ENCODE assay signal across 2 cellular contexts in the genomic region with DNA sequence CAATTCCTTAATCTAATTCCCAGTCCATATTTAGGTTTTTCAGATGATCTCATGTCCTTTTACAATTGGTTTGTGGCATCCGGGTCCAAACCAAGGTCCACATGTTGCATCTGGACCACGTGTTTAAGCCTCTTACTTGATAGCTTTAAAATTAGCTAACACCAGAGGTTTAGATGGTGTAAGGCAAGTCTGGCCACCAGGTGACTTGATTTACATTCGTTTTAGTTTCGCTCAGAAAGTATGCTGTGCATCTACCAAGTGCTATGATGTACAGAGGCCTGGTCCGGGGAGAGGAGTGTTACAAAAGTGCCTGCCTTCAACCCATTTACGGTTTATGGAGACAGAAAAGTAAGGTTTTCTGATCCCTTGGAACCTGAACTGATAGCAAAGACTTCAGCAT.
TF ChIP-seq lines count a peak whose summit lies in the region.

No MANE protein-coding gene starts in this region.

TF ChIP-seq in GM23338, 12 proteins besides CTCF, POLR2A, EP300 and RAD21 (continued from another document):
- TF ChIP-seq, protein P1, sequence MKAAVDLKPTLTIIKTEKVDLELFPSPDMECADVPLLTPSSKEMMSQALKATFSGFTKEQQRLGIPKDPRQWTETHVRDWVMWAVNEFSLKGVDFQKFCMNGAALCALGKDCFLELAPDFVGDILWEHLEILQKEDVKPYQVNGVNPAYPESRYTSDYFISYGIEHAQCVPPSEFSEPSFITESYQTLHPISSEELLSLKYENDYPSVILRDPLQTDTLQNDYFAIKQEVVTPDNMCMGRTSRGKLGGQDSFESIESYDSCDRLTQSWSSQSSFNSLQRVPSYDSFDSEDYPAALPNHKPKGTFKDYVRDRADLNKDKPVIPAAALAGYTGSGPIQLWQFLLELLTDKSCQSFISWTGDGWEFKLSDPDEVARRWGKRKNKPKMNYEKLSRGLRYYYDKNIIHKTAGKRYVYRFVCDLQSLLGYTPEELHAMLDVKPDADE (IDR thresholded peaks at IDR 0.05): no peak
- TF ChIP-seq STAT1 (IDR thresholded peaks at IDR 0.05; ENCODE audit: unreplicated experiment): no peak
- TF ChIP-seq CREB1 (CRISPR knock-in tag; IDR thresholded peaks at IDR 0.05; ENCODE audit: low read depth): no peak
- TF ChIP-seq, protein P2, sequence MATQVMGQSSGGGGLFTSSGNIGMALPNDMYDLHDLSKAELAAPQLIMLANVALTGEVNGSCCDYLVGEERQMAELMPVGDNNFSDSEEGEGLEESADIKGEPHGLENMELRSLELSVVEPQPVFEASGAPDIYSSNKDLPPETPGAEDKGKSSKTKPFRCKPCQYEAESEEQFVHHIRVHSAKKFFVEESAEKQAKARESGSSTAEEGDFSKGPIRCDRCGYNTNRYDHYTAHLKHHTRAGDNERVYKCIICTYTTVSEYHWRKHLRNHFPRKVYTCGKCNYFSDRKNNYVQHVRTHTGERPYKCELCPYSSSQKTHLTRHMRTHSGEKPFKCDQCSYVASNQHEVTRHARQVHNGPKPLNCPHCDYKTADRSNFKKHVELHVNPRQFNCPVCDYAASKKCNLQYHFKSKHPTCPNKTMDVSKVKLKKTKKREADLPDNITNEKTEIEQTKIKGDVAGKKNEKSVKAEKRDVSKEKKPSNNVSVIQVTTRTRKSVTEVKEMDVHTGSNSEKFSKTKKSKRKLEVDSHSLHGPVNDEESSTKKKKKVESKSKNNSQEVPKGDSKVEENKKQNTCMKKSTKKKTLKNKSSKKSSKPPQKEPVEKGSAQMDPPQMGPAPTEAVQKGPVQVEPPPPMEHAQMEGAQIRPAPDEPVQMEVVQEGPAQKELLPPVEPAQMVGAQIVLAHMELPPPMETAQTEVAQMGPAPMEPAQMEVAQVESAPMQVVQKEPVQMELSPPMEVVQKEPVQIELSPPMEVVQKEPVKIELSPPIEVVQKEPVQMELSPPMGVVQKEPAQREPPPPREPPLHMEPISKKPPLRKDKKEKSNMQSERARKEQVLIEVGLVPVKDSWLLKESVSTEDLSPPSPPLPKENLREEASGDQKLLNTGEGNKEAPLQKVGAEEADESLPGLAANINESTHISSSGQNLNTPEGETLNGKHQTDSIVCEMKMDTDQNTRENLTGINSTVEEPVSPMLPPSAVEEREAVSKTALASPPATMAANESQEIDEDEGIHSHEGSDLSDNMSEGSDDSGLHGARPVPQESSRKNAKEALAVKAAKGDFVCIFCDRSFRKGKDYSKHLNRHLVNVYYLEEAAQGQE (IDR thresholded peaks at IDR 0.05; ENCODE audit: unreplicated experiment): no peak
- no peak for TF ChIP-seq EZH2phosphoT487 (IDR thresholded peaks at IDR 0.05; ENCODE audit: unreplicated experiment)
- TF ChIP-seq, protein P3, sequence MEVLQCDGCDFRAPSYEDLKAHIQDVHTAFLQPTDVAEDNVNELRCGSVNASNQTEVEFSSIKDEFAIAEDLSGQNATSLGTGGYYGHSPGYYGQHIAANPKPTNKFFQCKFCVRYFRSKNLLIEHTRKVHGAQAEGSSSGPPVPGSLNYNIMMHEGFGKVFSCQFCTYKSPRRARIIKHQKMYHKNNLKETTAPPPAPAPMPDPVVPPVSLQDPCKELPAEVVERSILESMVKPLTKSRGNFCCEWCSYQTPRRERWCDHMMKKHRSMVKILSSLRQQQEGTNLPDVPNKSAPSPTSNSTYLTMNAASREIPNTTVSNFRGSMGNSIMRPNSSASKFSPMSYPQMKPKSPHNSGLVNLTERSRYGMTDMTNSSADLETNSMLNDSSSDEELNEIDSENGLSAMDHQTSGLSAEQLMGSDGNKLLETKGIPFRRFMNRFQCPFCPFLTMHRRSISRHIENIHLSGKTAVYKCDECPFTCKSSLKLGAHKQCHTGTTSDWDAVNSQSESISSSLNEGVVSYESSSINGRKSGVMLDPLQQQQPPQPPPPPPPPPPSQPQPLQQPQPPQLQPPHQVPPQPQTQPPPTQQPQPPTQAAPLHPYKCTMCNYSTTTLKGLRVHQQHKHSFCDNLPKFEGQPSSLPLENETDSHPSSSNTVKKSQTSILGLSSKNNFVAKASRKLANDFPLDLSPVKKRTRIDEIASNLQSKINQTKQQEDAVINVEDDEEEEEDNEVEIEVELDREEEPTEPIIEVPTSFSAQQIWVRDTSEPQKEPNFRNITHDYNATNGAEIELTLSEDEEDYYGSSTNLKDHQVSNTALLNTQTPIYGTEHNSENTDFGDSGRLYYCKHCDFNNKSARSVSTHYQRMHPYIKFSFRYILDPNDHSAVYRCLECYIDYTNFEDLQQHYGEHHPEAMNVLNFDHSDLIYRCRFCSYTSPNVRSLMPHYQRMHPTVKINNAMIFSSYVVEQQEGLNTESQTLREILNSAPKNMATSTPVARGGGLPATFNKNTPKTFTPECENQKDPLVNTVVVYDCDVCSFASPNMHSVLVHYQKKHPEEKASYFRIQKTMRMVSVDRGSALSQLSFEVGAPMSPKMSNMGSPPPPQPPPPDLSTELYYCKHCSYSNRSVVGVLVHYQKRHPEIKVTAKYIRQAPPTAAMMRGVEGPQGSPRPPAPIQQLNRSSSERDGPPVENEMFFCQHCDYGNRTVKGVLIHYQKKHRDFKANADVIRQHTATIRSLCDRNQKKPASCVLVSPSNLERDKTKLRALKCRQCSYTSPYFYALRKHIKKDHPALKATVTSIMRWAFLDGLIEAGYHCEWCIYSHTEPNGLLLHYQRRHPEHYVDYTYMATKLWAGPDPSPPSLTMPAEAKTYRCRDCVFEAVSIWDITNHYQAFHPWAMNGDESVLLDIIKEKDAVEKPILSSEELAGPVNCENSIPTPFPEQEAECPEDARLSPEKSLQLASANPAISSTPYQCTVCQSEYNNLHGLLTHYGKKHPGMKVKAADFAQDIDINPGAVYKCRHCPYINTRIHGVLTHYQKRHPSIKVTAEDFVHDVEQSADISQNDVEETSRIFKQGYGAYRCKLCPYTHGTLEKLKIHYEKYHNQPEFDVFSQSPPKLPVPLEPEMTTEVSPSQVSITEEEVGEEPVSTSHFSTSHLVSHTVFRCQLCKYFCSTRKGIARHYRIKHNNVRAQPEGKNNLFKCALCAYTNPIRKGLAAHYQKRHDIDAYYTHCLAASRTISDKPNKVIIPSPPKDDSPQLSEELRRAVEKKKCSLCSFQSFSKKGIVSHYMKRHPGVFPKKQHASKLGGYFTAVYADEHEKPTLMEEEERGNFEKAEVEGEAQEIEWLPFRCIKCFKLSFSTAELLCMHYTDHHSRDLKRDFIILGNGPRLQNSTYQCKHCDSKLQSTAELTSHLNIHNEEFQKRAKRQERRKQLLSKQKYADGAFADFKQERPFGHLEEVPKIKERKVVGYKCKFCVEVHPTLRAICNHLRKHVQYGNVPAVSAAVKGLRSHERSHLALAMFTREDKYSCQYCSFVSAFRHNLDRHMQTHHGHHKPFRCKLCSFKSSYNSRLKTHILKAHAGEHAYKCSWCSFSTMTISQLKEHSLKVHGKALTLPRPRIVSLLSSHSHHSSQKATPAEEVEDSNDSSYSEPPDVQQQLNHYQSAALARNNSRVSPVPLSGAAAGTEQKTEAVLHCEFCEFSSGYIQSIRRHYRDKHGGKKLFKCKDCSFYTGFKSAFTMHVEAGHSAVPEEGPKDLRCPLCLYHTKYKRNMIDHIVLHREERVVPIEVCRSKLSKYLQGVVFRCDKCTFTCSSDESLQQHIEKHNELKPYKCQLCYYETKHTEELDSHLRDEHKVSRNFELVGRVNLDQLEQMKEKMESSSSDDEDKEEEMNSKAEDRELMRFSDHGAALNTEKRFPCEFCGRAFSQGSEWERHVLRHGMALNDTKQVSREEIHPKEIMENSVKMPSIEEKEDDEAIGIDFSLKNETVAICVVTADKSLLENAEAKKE (CRISPR knock-in tag; IDR thresholded peaks at IDR 0.05): no peak
- no peak for TF ChIP-seq ZNF331 (CRISPR knock-in tag; IDR thresholded peaks at IDR 0.05; ENCODE audit: low read depth)
- no peak for TF ChIP-seq NANOG (IDR thresholded peaks at IDR 0.05; ENCODE audit: borderline replicate concordance)
- no peak for TF ChIP-seq POLR2AphosphoS5 (IDR thresholded peaks at IDR 0.05; ENCODE audit: low read depth)
TF ChIP-seq in GM23338: peak in this region for 0.

TF ChIP-seq in neural cell, 6 proteins besides CTCF, POLR2A, EP300 and RAD21 (continued from another document):
- TF ChIP-seq, protein P2 (IDR thresholded peaks at IDR 0.05; ENCODE audit: borderline replicate concordance): no peak
